In the genomic region with DNA sequence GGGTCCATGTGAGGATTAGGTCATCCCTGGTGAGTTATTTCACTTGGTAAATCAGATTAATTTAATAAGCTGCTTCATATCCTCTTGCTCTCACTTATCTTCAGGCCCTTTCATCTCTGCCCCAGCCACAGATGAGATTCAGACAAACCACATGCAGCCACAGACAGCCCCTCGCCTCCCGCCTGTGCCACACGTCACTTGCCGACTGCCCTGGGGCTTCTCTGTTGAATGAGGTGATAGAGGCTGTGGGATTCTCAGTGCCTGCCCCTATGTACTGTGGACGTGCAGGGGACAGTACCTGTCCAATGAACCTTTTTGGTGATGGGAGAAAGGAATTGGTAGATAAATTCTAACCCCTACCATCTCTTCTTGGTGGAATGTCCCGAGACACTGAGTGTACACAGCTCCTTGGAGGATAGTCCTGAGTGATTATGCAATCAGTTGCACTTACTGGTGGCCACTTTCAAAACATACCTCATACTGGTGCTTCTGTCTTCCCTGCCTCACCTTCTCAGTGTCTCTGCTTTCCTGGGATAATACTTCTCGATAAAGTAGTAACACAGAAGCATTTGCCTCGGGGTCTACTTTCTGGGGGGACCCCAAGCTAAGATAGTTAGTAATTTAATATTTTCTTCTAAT, we compare ENCODE assay signal across 17 cellular contexts.
DNase-seq lines count a peak whose midpoint lies in the region; ATAC-seq and TF ChIP-seq lines count a peak whose summit lies in the region.
"Had no signal": no experiment of that assay in that cellular context is flagged by ENCODE, and none has a peak within 500 bp of the region (broad histone marks: within the 10 kb centered on the region; RNA-seq: fewer than 3 reads in every experiment).

No MANE protein-coding gene starts in this region.

- no peak overlapping the region for H3K4me3 ChIP-seq in Jurkat, Clone E6-1 (ENCODE audit: low read length)
- no peak overlapping the region for H3K4me3 ChIP-seq in choroid plexus epithelial cell (ENCODE audit: low read depth, low read length)
- H3K4me3 ChIP-seq: BLaER1, HAP-1 had no signal

- no peak for TF ChIP-seq CTCF in choroid plexus epithelial cell (conservative IDR thresholded peaks at IDR 0.05; ENCODE audit: low read depth, low read length)

- no peak for ATAC-seq in GM18517 (IDR thresholded peaks at IDR 0.05; ENCODE audit: unreplicated experiment)

- DNase-seq in NCI-H82 (lab: John Stamatoyannopoulos, UW) (peak; percentile 59), NCI-H82 treated with DMSO at 0.1 percent for 48 hours (lab: John Stamatoyannopoulos, UW; ENCODE audit: unreplicated experiment) (no peak), choroid plexus epithelial cell (ENCODE audit: low read depth) (peak; percentile 8), NCI-H1092 (lab: John Stamatoyannopoulos, UW) (no peak)
- DNase-seq in Jurkat, Clone E6-1 (ENCODE audit: low read depth, low spot score), result peak; percentile 12
- DNase-seq in activated effector memory CD4-positive, alpha-beta T cell treated with anti-CD3 and anti-CD28 coated beads, Interleukin-2, amount 50 U/mL, for 16 hours, result no peak
- no peak for DNase-seq in effector CD4-positive, alpha-beta T cell
- DNase-seq: AML-193; Caco-2; CD8-positive, alpha-beta memory T cell; DMS 273 treated with DMSO at 0.1 percent for 48 hours; EL; HFFc6; KBM-7 had no signal

Comparison
In these comparisons a context has a peak if more than half of its experiments do, and no peak if none do; other contexts are left out.
1. DNase-seq: peak in NCI-H82 (single experiment), Jurkat, Clone E6-1 (single experiment) and choroid plexus epithelial cell (single experiment); none in NCI-H82 treated with DMSO at 0.1 percent for 48 hours (single experiment), NCI-H1092 (single experiment), activated effector memory CD4-positive, alpha-beta T cell treated with anti-CD3 and anti-CD28 coated beads, Interleukin-2, amount 50 U/mL, for 16 hours (single experiment) and effector CD4-positive, alpha-beta T cell (single experiment).